ENCODE assay signal across 19 cellular contexts in the genomic region with DNA sequence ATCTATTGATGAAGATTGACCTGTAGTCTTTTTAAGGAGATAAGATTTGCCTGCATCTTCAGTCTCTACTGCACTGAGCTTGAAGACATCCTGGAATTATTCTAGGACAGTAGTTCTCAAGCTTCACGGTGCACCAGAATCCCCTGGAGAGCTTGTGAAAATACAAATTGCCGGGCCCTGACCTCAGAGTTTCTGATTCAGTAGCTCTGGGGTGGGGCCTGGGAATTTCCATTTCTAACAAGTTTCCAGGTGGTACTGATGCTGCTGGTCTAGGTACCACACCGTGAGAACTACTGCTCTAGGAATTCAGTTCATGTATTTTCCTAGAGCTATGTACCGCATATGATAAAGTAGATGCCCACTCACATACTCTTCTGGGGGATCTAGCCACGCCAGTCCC.
DNase-seq lines count a peak whose midpoint lies in the region; ATAC-seq and TF ChIP-seq lines count a peak whose summit lies in the region.
"Had no signal": no experiment of that assay in that cellular context is flagged by ENCODE, and none has a peak within 500 bp of the region (broad histone marks: within the 10 kb centered on the region; RNA-seq: fewer than 3 reads in every experiment).

No MANE protein-coding gene starts in this region.

- peak; percentile 71 to 80 for ATAC-seq in stimulated activated naive B cell treated with anti-CD40 and anti-IgM and Interleukin-4, amounts not matched to agents 10 μg/mL and 1 μg/mL and 100 μg/mL, for 72 hours (replicated peaks)
- no peak for ATAC-seq in sciatic nerve
- ATAC-seq: HCT116 had no signal

- DNase-seq in OCI-LY7 (ENCODE audit: low spot score), result no peak
- DNase-seq in endodermal cell, result peak; percentile 28
- DNase-seq in stimulated activated naive B cell treated with anti-CD40 and anti-IgM and Interleukin-4, amounts not matched to agents 10 μg/mL and 1 μg/mL and 100 μg/mL, for 72 hours, result peak; percentile 7
- DNase-seq in NOMO-1 (lab: John Stamatoyannopoulos, UW; ENCODE audit: unreplicated experiment in 2 of 2), result no peak
- DNase-seq in SIG-M5 (lab: John Stamatoyannopoulos, UW), result no peak
- DNase-seq in sciatic nerve (ENCODE audit: low spot score), result no peak
- DNase-seq: C1 segment of cervical spinal cord; Calu3; CD4-positive, alpha-beta memory T cell; COR-L47; DMS53; DMS79 treated with DMSO at 0.1 percent for 48 hours; GF-D8; GM23248; H9 had no signal

- POLR2A ChIA-PET in OCI-LY7 (lab: Charles Lee), result interaction anchor here (0.6 to 1.3 kb wide), 3 partner anchors 9 to 254 kb away, joined by 3 to 6 read pairs (median 4); no protein-coding TSS in a partner anchor

- no peak overlapping the region for H3K4me3 ChIP-seq in BLaER1
- H3K4me3 ChIP-seq in OCI-LY7 (ENCODE audit: low read depth, low read length, poor library complexity, severe bottlenecking), result no peak overlapping the region
- no peak overlapping the region for H3K4me3 ChIP-seq in endodermal cell (ENCODE audit: low read length)
- H3K4me3 ChIP-seq: GM23248 had no signal

- CTCF ChIA-PET in OCI-LY7 (lab: Charles Lee; ENCODE audit: unreplicated experiment), result no interaction called here

- WGBS in endodermal cell (ENCODE audit: insufficient coverage in 1 of 2, insufficient read length in 1 of 2), 2 experiments, result 89 to 98% methylated on average over 5 of the region's 5 CpGs

- no peaks in the 10 kb centered on the region for H3K79me2 ChIP-seq in OCI-LY7 (ENCODE audit: insufficient read depth, low read depth, low read length)

- no peak overlapping the region for H3K27ac ChIP-seq in BLaER1
- no peak overlapping the region for H3K27ac ChIP-seq in OCI-LY7 (ENCODE audit: low read depth, low read length, poor library complexity, severe bottlenecking)
- H3K27ac ChIP-seq in endodermal cell (ENCODE audit: low read depth, low read length), result no peak overlapping the region
- H3K27ac ChIP-seq: 22Rv1, GM23248 had no signal

- no peaks in the 10 kb centered on the region for H3K36me3 ChIP-seq in BLaER1
- no peaks in the 10 kb centered on the region; the same call in 1 of the 2 replicates for H3K36me3 ChIP-seq in OCI-LY7 (ENCODE audit: insufficient read depth, low read length)
- H3K36me3 ChIP-seq in endodermal cell (ENCODE audit: control insufficient read depth, insufficient read depth, low read length), result no peaks in the 10 kb centered on the region

- BruUV-seq in OCI-LY7 (replicated peaks; lab: Mats Ljungman, UMichigan), result no TSS peak

- H3K4me1 Mint-ChIP-seq in endodermal cell, result peaks cover 9% of the 10 kb centered on the region
- H3K4me1 Mint-ChIP-seq in stimulated activated naive B cell treated with anti-CD40 and anti-IgM and Interleukin-4, amounts not matched to agents 10 μg/mL and 1 μg/mL and 100 μg/mL, for 72 hours, result peaks cover 15 to 28% of the 10 kb centered on the region in 2 donors

- H3K27me3 ChIP-seq in BLaER1 (no peaks in the 10 kb centered on the region), endodermal cell (ENCODE audit: control insufficient read depth, insufficient read depth, low read length, poor library complexity, severe bottlenecking) (no peaks in the 10 kb centered on the region)

- H3K27ac Mint-ChIP-seq in endodermal cell, result no peak overlapping the region
- H3K27ac Mint-ChIP-seq in stimulated activated naive B cell treated with anti-CD40 and anti-IgM and Interleukin-4, amounts not matched to agents 10 μg/mL and 1 μg/mL and 100 μg/mL, for 72 hours, result peak overlapping the region; percentile 57
- H3K27ac Mint-ChIP-seq: B cell; CD4-positive, alpha-beta memory T cell; H9 had no signal

- H3K9ac ChIP-seq in BLaER1, result no peak overlapping the region
- H3K9ac ChIP-seq in endodermal cell (ENCODE audit: extremely low read depth, low read length, poor library complexity, severe bottlenecking), result no peak overlapping the region
- H3K9ac ChIP-seq: GM23248 had no signal

- H3K4me3 Mint-ChIP-seq in endodermal cell, result no peak overlapping the region
- H3K4me3 Mint-ChIP-seq in stimulated activated naive B cell treated with anti-CD40 and anti-IgM and Interleukin-4, amounts not matched to agents 10 μg/mL and 1 μg/mL and 100 μg/mL, for 72 hours, result no peak overlapping the region
- H3K4me3 Mint-ChIP-seq: B cell; CD4-positive, alpha-beta memory T cell; H9 had no signal

- TF ChIP-seq CTCF in OCI-LY7 (conservative IDR thresholded peaks at IDR 0.05; ENCODE audit: low read length) (no peak), endodermal cell (conservative IDR thresholded peaks at IDR 0.05) (no peak)

- H4K20me1 ChIP-seq in BLaER1 (no peaks in the 10 kb centered on the region), OCI-LY7 (ENCODE audit: insufficient read depth, low read length) (no peaks in the 10 kb centered on the region)

- peak overlapping the region; percentile 78; the same call in 1 of the 2 replicates for H2AFZ ChIP-seq in OCI-LY7 (ENCODE audit: low read length)
- H2AFZ ChIP-seq: GM23248 had no signal

- intact Hi-C loops in OCI-LY7 (cut with micrococcal nuclease; ENCODE audit: unreplicated experiment) (no loop called here), sciatic nerve (cut with DNase I) (no loop called here)

- H3K9me3 ChIP-seq in BLaER1 (peaks cover 13% of the 10 kb centered on the region; the same call in 1 of the 2 replicates), OCI-LY7 (ENCODE audit: low read length) (peaks cover 15% of the 10 kb centered on the region), endodermal cell (ENCODE audit: control insufficient read depth, low read length) (no peaks in the 10 kb centered on the region)

- no peaks in the 10 kb centered on the region for H3K36me3 Mint-ChIP-seq in endodermal cell (ENCODE audit: low read depth)
- H3K36me3 Mint-ChIP-seq in stimulated activated naive B cell treated with anti-CD40 and anti-IgM and Interleukin-4, amounts not matched to agents 10 μg/mL and 1 μg/mL and 100 μg/mL, for 72 hours, result no peaks in the 10 kb centered on the region
- H3K36me3 Mint-ChIP-seq: CD4-positive, alpha-beta memory T cell had no signal

- H3K9me3 Mint-ChIP-seq in endodermal cell, result no peaks in the 10 kb centered on the region
- no peaks in the 10 kb centered on the region for H3K9me3 Mint-ChIP-seq in stimulated activated naive B cell treated with anti-CD40 and anti-IgM and Interleukin-4, amounts not matched to agents 10 μg/mL and 1 μg/mL and 100 μg/mL, for 72 hours

- H3K27me3 Mint-ChIP-seq in endodermal cell (ENCODE audit: insufficient read depth), result peaks cover 2% of the 10 kb centered on the region
- peaks cover 20 to 35% of the 10 kb centered on the region in 2 donors for H3K27me3 Mint-ChIP-seq in stimulated activated naive B cell treated with anti-CD40 and anti-IgM and Interleukin-4, amounts not matched to agents 10 μg/mL and 1 μg/mL and 100 μg/mL, for 72 hours

- no peaks in the 10 kb centered on the region for H3K9me2 ChIP-seq in OCI-LY7 (ENCODE audit: insufficient read depth, low read length)

- H3K4me1 ChIP-seq in BLaER1 (peaks cover 40% of the 10 kb centered on the region), OCI-LY7 (ENCODE audit: insufficient read depth, low read length, poor library complexity, severe bottlenecking) (peaks cover 32% of the 10 kb centered on the region), endodermal cell (ENCODE audit: control insufficient read depth, insufficient read depth, low read length) (no peaks in the 10 kb centered on the region)

- H3K4me2 ChIP-seq in BLaER1, result peak overlapping the region; percentile 49
- no peak overlapping the region for H3K4me2 ChIP-seq in OCI-LY7 (ENCODE audit: low read length)

Comparison
In these comparisons a context has a peak if more than half of its experiments do, and no peak if none do; other contexts are left out.
1. DNase-seq: peak in endodermal cell (single experiment) and stimulated activated naive B cell treated with anti-CD40 and anti-IgM and Interleukin-4, amounts not matched to agents 10 μg/mL and 1 μg/mL and 100 μg/mL, for 72 hours (single experiment); none in OCI-LY7 (single experiment), NOMO-1 (0 of 2), SIG-M5 (single experiment) and sciatic nerve (single experiment).